In the genomic region with DNA sequence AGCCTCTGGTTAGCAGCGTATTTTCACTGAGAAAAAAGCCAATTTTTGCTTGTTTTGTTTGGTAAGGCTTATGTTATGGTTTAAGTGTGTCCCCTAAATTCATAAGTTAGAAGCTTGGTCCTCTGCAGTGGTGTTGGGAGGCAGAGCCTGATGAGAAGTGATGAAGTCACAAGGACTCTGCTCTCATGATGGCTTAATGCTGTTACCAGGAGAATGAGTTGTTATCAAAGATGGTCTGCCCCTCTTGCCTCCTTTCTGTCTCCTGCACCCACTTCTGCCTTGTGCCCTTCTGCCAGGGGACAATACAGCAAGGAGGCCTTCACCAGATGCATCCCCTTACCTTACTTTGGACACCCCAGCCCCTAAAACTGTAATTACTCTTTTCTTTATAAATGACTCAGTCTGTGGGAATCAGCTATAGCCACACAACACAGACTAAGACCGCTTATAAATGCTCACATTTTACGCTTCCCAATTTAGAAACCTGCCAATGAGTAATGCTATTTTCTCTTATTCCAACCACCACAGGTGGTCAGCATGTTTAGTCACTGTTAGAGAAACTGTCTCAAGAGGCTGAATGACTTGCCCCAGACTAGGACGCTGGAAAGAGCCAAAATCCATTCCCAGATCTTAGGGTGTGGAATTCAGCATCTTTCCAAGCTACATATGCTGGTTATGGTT, we compare ENCODE assay signal across 11 cellular contexts. TPM values are rescaled to one million over a fixed set of nuclear protein-coding genes. Genes with fewer than 3 reads are reported as not detected.
DNase-seq lines count a peak whose midpoint lies in the region; ATAC-seq and TF ChIP-seq lines count a peak whose summit lies in the region.
"Had no signal": no experiment of that assay in that cellular context is flagged by ENCODE, and none has a peak within 500 bp of the region (broad histone marks: within the 10 kb centered on the region; RNA-seq: fewer than 3 reads in every experiment).

No MANE protein-coding gene starts in this region.

- ATAC-seq in GM18511 (IDR thresholded peaks at IDR 0.05; ENCODE audit: unreplicated experiment) (peak; percentile 72), GM21528 (IDR thresholded peaks at IDR 0.05; ENCODE audit: low FRiP score, unreplicated experiment) (peak; percentile 31), HG03565 (IDR thresholded peaks at IDR 0.05; ENCODE audit: unreplicated experiment) (peak; percentile 63), omental fat pad (ENCODE audit: low FRiP score) (no peak)

- peak; percentile 39 for DNase-seq in iris pigment epithelial cell (ENCODE audit: low read depth)
- DNase-seq in NCI-H2171 treated with DMSO at 0.1 percent for 48 hours (lab: John Stamatoyannopoulos, UW), result no peak
- no peak for DNase-seq in hepatic stellate cell (ENCODE audit: low spot score)
- no peak for DNase-seq in omental fat pad (ENCODE audit: low spot score)
- DNase-seq in NCI-H1694 (lab: John Stamatoyannopoulos, UW), result no peak
- DNase-seq: activated CD4-positive, CD25-positive, alpha-beta regulatory T cell; activated gamma-delta T cell treated with Interleukin-2 at 50 U/mL for 16 hours; dorsolateral prefrontal cortex had no signal

- no peak for TF ChIP-seq CTCF in omental fat pad (IDR thresholded peaks at IDR 0.05)

RNA-seq across cellular contexts. Expression of gene PKD1L1, which starts 6.1 kb away (rescaled TPM):
- total RNA-seq in omental fat pad, result 10 to 100 TPM in 1 of 4 donors, 1 to 10 TPM in 1, under 1 TPM in 2; 0.38 to 81.7 (median 0.82) TPM

RNA-seq across cellular contexts. Expression of gene HUS1, which starts 25.0 kb away (rescaled TPM):
- 10 to 100 TPM; 21.7 to 43.0 (median 32.2) TPM for total RNA-seq in omental fat pad
